13 cellular contexts compared by ENCODE assay signal in genomic region chr12:75877588-75878381, GRCh38.
DNase-seq lines count a peak whose midpoint lies in the region; ATAC-seq and TF ChIP-seq lines count a peak whose summit lies in the region.
"Had no signal": no experiment of that assay in that cellular context is flagged by ENCODE, and none has a peak within 500 bp of the region (broad histone marks: within the 10 kb centered on the region; RNA-seq: fewer than 3 reads in every experiment).

No MANE protein-coding gene starts in this region.

- H3K27ac Mint-ChIP-seq in endodermal cell: peak overlapping the region; percentile 57
- peak overlapping the region; percentile 65 for H3K27ac Mint-ChIP-seq in osteocyte (ENCODE audit: unreplicated experiment)
- H3K27ac Mint-ChIP-seq: activated CD4-positive, alpha-beta T cell treated with anti-CD3 and anti-CD28 coated beads, Interleukin-2, amount 10 ng/mL, durations not matched to agents 7 days and 5 days; IgD-negative memory B cell had no signal

- no peak overlapping the region for H3K27ac ChIP-seq in HEK293 (ENCODE audit: extremely low read depth, low read depth, low read length)
- H3K27ac ChIP-seq in endodermal cell (ENCODE audit: low read depth, low read length): no peak overlapping the region
- H3K27ac ChIP-seq: sigmoid colon had no signal

- H3K4me1 Mint-ChIP-seq in endodermal cell (peaks cover 34% of the 10 kb centered on the region), osteocyte (ENCODE audit: unreplicated experiment) (peaks cover 38% of the 10 kb centered on the region)
- H3K4me1 Mint-ChIP-seq: IgD-negative memory B cell had no signal

- WGBS in endodermal cell (ENCODE audit: insufficient coverage in 1 of 2, insufficient read length in 1 of 2), 2 experiments: 42 to 51% methylated on average over 5 to 8 of the region's 9 CpGs

- H3K36me3 Mint-ChIP-seq in endodermal cell (ENCODE audit: low read depth) (no peaks in the 10 kb centered on the region), osteocyte (ENCODE audit: unreplicated experiment) (no peaks in the 10 kb centered on the region)
- H3K36me3 Mint-ChIP-seq: IgD-negative memory B cell had no signal

- H3K4me3 Mint-ChIP-seq in endodermal cell (no peak overlapping the region), osteocyte (ENCODE audit: unreplicated experiment) (peak overlapping the region; percentile 40)
- H3K4me3 Mint-ChIP-seq: activated CD4-positive, alpha-beta T cell treated with anti-CD3 and anti-CD28 coated beads, Interleukin-2, amount 10 ng/mL, durations not matched to agents 7 days and 5 days had no signal

- no peaks in the 10 kb centered on the region for H3K27me3 ChIP-seq in endodermal cell (ENCODE audit: control insufficient read depth, insufficient read depth, low read length, poor library complexity, severe bottlenecking)
- H3K27me3 ChIP-seq: sigmoid colon had no signal

- POLR2A ChIA-PET in HEK293 (lab: Yijun Ruan, JAX): no interaction called here

- TF ChIP-seq CTCF in HEK293 (tag by site-specific recombination; IDR thresholded peaks at IDR 0.05) (no peak), endodermal cell (conservative IDR thresholded peaks at IDR 0.05) (no peak), osteocyte (IDR thresholded peaks at IDR 0.05) (no peak)

- H3K9me3 Mint-ChIP-seq in endodermal cell: peaks cover 5% of the 10 kb centered on the region
- H3K9me3 Mint-ChIP-seq in osteocyte (ENCODE audit: unreplicated experiment): no peaks in the 10 kb centered on the region
- H3K9me3 Mint-ChIP-seq: IgD-negative memory B cell had no signal

- H3K9me3 ChIP-seq in HEK293 (ENCODE audit: control insufficient read depth, insufficient read depth, low read depth, low read length) (no peaks in the 10 kb centered on the region), endodermal cell (ENCODE audit: control insufficient read depth, low read length) (no peaks in the 10 kb centered on the region)
- H3K9me3 ChIP-seq: sigmoid colon had no signal

- ATAC-seq in HG03520 (IDR thresholded peaks at IDR 0.05; ENCODE audit: unreplicated experiment): no peak
- ATAC-seq in HG03159 (IDR thresholded peaks at IDR 0.05; ENCODE audit: unreplicated experiment): no peak

- no peak overlapping the region for H3K4me3 ChIP-seq in HEK293 (ENCODE audit: low read depth, low read length)
- H3K4me3 ChIP-seq in endodermal cell (ENCODE audit: low read length): peak overlapping the region; percentile 21
- H3K4me3 ChIP-seq: sigmoid colon had no signal

- no peaks in the 10 kb centered on the region for H3K27me3 Mint-ChIP-seq in endodermal cell (ENCODE audit: insufficient read depth)
- H3K27me3 Mint-ChIP-seq in osteocyte (ENCODE audit: unreplicated experiment): peaks cover 5% of the 10 kb centered on the region

- H3K36me3 ChIP-seq in HEK293 (ENCODE audit: control insufficient read depth in 2 of 2, insufficient read depth in 1 of 2, low read length in 2 of 2) (no peaks in the 10 kb centered on the region), endodermal cell (ENCODE audit: control insufficient read depth, insufficient read depth, low read length) (no peaks in the 10 kb centered on the region)
- H3K36me3 ChIP-seq: sigmoid colon had no signal

- H3K9ac ChIP-seq in endodermal cell (ENCODE audit: extremely low read depth, low read length, poor library complexity, severe bottlenecking): peak overlapping the region; percentile 4

- in situ Hi-C loops in G401 (cut with HindIII; ENCODE audit: low sequenced_read_pairs): no loop called here

- CTCF ChIA-PET in HEK293 (lab: Yijun Ruan, JAX): interaction anchor here (0.6 to 1.0 kb wide), 2 partner anchors 14 to 26 kb away, joined by 3 read pairs; no protein-coding TSS in a partner anchor

- DNase-seq in NCI-H69 (lab: John Stamatoyannopoulos, UW): peak; percentile 95
- DNase-seq in endodermal cell: no peak
- DNase-seq in osteocyte (ENCODE audit: extremely low spot score, unreplicated experiment): no peak
- no peak for DNase-seq in NK-92 (lab: John Stamatoyannopoulos, UW; ENCODE audit: unreplicated experiment)
- no peak for DNase-seq in G401 (ENCODE audit: low spot score)
- DNase-seq: activated CD4-positive, alpha-beta T cell treated with anti-CD3 and anti-CD28 coated beads, Interleukin-2, amount 10 ng/mL, durations not matched to agents 7 days and 5 days; DMS79; sigmoid colon; stimulated activated naive CD4-positive, alpha-beta T cell had no signal

- H3K4me1 ChIP-seq in HEK293 (ENCODE audit: control insufficient read depth, insufficient read depth, low read length) (peaks cover 18% of the 10 kb centered on the region), endodermal cell (ENCODE audit: control insufficient read depth, insufficient read depth, low read length) (peaks cover 19% of the 10 kb centered on the region)
- H3K4me1 ChIP-seq: sigmoid colon had no signal

TF ChIP-seq in HEK293, 187 proteins besides CTCF, POLR2A, EP300 and RAD21 (continues in another document):
- TF ChIP-seq ZNF138 (tag by site-specific recombination; IDR thresholded peaks at IDR 0.05; ENCODE audit: borderline replicate concordance): no peak
- no peak for TF ChIP-seq ZNF660 (tag by site-specific recombination; IDR thresholded peaks at IDR 0.05)
- TF ChIP-seq ZNF354C (tag by site-specific recombination; IDR thresholded peaks at IDR 0.05; ENCODE audit: borderline replicate concordance, low read depth): no peak
- no peak for TF ChIP-seq ZNF530 (tag by site-specific recombination; IDR thresholded peaks at IDR 0.05; ENCODE audit: low read depth)
- no peak for TF ChIP-seq ZNF580 (tag by site-specific recombination; IDR thresholded peaks at IDR 0.05)
- TF ChIP-seq, protein P1, sequence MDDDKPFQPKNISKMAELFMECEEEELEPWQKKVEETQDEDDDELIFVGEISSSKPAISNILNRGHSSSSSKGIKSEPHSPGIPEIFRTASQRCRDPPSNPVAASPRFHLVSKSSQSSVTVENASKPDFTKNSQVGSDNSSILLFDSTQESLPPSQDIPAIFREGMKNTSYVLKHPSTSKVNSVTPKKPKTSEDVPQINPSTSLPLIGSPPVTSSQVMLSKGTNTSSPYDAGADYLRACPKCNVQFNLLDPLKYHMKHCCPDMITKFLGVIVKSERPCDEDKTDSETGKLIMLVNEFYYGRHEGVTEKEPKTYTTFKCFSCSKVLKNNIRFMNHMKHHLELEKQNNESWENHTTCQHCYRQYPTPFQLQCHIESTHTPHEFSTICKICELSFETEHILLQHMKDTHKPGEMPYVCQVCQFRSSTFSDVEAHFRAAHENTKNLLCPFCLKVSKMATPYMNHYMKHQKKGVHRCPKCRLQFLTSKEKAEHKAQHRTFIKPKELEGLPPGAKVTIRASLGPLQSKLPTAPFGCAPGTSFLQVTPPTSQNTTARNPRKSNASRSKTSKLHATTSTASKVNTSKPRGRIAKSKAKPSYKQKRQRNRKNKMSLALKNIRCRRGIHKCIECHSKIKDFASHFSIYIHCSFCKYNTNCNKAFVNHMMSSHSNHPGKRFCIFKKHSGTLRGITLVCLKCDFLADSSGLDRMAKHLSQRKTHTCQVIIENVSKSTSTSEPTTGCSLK (tag by site-specific recombination; IDR thresholded peaks at IDR 0.05): no peak
- TF ChIP-seq ZBTB44 (tag by site-specific recombination; IDR thresholded peaks at IDR 0.05): 0 out of 2 replicates have a peak, but pooled peaks have one; percentile 11
- TF ChIP-seq, protein P2, sequence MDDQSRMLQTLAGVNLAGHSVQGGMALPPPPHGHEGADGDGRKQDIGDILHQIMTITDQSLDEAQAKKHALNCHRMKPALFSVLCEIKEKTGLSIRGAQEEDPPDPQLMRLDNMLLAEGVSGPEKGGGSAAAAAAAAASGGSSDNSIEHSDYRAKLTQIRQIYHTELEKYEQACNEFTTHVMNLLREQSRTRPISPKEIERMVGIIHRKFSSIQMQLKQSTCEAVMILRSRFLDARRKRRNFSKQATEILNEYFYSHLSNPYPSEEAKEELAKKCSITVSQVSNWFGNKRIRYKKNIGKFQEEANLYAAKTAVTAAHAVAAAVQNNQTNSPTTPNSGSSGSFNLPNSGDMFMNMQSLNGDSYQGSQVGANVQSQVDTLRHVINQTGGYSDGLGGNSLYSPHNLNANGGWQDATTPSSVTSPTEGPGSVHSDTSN (CRISPR knock-in tag; IDR thresholded peaks at IDR 0.05): no peak
- no peak for TF ChIP-seq ZNF202 (tag by site-specific recombination; IDR thresholded peaks at IDR 0.05; ENCODE audit: borderline replicate concordance)
- TF ChIP-seq ZNF596 (tag by site-specific recombination; IDR thresholded peaks at IDR 0.05): no peak
- TF ChIP-seq, protein P3, sequence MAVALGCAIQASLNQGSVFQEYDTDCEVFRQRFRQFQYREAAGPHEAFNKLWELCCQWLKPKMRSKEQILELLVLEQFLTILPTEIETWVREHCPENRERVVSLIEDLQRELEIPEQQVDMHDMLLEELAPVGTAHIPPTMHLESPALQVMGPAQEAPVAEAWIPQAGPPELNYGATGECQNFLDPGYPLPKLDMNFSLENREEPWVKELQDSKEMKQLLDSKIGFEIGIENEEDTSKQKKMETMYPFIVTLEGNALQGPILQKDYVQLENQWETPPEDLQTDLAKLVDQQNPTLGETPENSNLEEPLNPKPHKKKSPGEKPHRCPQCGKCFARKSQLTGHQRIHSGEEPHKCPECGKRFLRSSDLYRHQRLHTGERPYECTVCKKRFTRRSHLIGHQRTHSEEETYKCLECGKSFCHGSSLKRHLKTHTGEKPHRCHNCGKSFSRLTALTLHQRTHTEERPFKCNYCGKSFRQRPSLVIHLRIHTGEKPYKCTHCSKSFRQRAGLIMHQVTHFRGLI (tag by site-specific recombination; IDR thresholded peaks at IDR 0.05): no peak
